ENCODE assay signal across 8 cellular contexts in genomic region chrX:39491548-39492297, GRCh38.
DNase-seq lines count a peak whose midpoint lies in the region; ATAC-seq lines count a peak whose summit lies in the region.

No MANE protein-coding gene starts in this region.

- no peaks in the 10 kb centered on the region for H4K20me1 ChIP-seq in BLaER1 treated with 17β-estradiol and CSF1 and Interleukin-3, amounts not matched to agents 10 nM and 100 nM

- ATAC-seq in GM21786 (IDR thresholded peaks at IDR 0.05; ENCODE audit: unreplicated experiment) (peak; percentile 61), HG03520 (IDR thresholded peaks at IDR 0.05; ENCODE audit: unreplicated experiment) (no peak)

- peaks cover 0 to 5% (median 0%) of the 10 kb centered on the region in 11 experiments; a peak in 1 of 22 replicates for H3K27me3 ChIP-seq in BLaER1 treated with 17β-estradiol and CSF1 and Interleukin-3, amounts not matched to agents 10 nM and 100 nM

- peak; percentile 18 for DNase-seq in SKM-1 (lab: John Stamatoyannopoulos, UW; ENCODE audit: unreplicated experiment)
- peak; percentile 57 for DNase-seq in activated naive CD4-positive, alpha-beta T cell treated with Interleukin-2 at 50 U/mL for 16 hours
- peak; percentile 7 to 17 (median 10) for DNase-seq in stimulated activated CD4-positive, alpha-beta T cell treated with anti-CD3 and anti-CD28 coated beads, TNF-alpha, amount 100 ng/mL, for 1 hour (ENCODE audit: low read depth in 3 of 3, low spot score in 1 of 3)
- no peak for DNase-seq in NK-92 treated with Interleukin-12 subunit alpha and Interleukin-12 subunit beta, amount 100 ng/mL, for 24 hours (lab: John Stamatoyannopoulos, UW)
- no peak for DNase-seq in DMS 273 treated with DMSO at 0.1 percent for 48 hours (lab: John Stamatoyannopoulos, UW)

- H3K36me3 ChIP-seq in BLaER1 treated with 17β-estradiol and CSF1 and Interleukin-3, amounts not matched to agents 10 nM and 100 nM = no peaks in the 10 kb centered on the region

- peaks cover 70 to 86% (median 80%) of the 10 kb centered on the region in 10 experiments for H3K4me1 ChIP-seq in BLaER1 treated with 17β-estradiol and CSF1 and Interleukin-3, amounts not matched to agents 10 nM and 100 nM

- H3K9me3 ChIP-seq in BLaER1 treated with 17β-estradiol and CSF1 and Interleukin-3, amounts not matched to agents 10 nM and 100 nM (replicated peaks in 1 of 11) = peaks cover 0 to 12% (median 0%) of the 10 kb centered on the region in 11 experiments; a peak in 5 of 22 replicates

- peak overlapping the region in 9 of 11 experiments; percentile 2 to 50 (median 26); a peak in 11 of 22 replicates for H3K9ac ChIP-seq in BLaER1 treated with 17β-estradiol and CSF1 and Interleukin-3, amounts not matched to agents 10 nM and 100 nM

- H3K4me3 ChIP-seq in BLaER1 treated with 17β-estradiol and CSF1 and Interleukin-3, amounts not matched to agents 10 nM and 100 nM = no peak overlapping the region; a peak in 1 of 20 replicates

- peak overlapping the region; percentile 16 to 70 (median 64); a peak in 20 of 22 replicates for H3K27ac ChIP-seq in BLaER1 treated with 17β-estradiol and CSF1 and Interleukin-3, amounts not matched to agents 10 nM and 100 nM

- H3K4me2 ChIP-seq in BLaER1 treated with 17β-estradiol and CSF1 and Interleukin-3, amounts not matched to agents 10 nM and 100 nM = peak overlapping the region; percentile 69 to 87 (median 78)

Comparison
In these comparisons a context has a peak if more than half of its experiments do, and no peak if none do; other contexts are left out.
1. DNase-seq: peak in SKM-1 (single experiment), activated naive CD4-positive, alpha-beta T cell treated with Interleukin-2 at 50 U/mL for 16 hours (single experiment) and stimulated activated CD4-positive, alpha-beta T cell treated with anti-CD3 and anti-CD28 coated beads, TNF-alpha, amount 100 ng/mL, for 1 hour (3 of 3); none in NK-92 treated with Interleukin-12 subunit alpha and Interleukin-12 subunit beta, amount 100 ng/mL, for 24 hours (single experiment) and DMS 273 treated with DMSO at 0.1 percent for 48 hours (single experiment).